Comparison of ENCODE assay signal across 8 cellular contexts in the genomic region with DNA sequence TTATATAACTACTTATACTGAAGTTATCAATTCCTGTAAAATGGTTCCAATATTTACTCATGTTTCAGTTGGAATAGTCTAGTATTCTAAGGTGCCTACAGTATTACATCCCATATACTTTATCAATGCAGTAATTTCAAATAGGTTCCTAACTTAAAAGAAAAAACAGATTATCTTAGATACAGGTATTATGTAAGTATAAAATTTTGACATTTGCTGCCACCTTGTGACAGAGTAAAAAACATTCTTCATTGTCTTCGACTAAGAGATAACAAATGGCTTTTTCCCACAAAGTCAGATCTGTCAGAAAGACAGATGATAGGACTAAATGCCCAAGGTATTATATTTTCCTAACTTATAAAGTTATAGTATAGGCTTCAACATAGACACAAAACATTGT.
DNase-seq lines count a peak whose midpoint lies in the region; ATAC-seq and TF ChIP-seq lines count a peak whose summit lies in the region.

No MANE protein-coding gene starts in this region.

- TF ChIP-seq POLR2A in NB4 (IDR thresholded peaks at IDR 0.05; ENCODE audit: extremely low read depth, insufficient read length) = no peak

- no peak for ATAC-seq in GM21447 (IDR thresholded peaks at IDR 0.05; ENCODE audit: unreplicated experiment)

- DNase-seq in NCI-H2196 (lab: John Stamatoyannopoulos, UW; ENCODE audit: unreplicated experiment) (peak; percentile 22), NCI-H2196 treated with DMSO at 0.1 percent for 48 hours (lab: John Stamatoyannopoulos, UW; ENCODE audit: unreplicated experiment) (no peak), NB4 (ENCODE audit: low read depth) (peak; percentile 46), cerebellar cortex (ENCODE audit: low spot score) (peak; percentile 16), NCI-H187 treated with DMSO at 0.1 percent for 48 hours (lab: John Stamatoyannopoulos, UW) (no peak)
- no peak for DNase-seq in stimulated activated CD4-positive, alpha-beta T cell treated with anti-CD3 and anti-CD28 coated beads, Interleukin-4, amount 100 ng/mL, for 1 hour

- peaks cover 40% of the 10 kb centered on the region for H3K36me3 Mint-ChIP-seq in nephron (ENCODE audit: low read depth)

- H3K4me3 ChIP-seq in NB4 (ENCODE audit: low read depth, low read length) = no peak overlapping the region

- H3K4me3 Mint-ChIP-seq in nephron = no peak overlapping the region

- no peak overlapping the region for H3K27ac Mint-ChIP-seq in nephron

- H3K9me3 Mint-ChIP-seq in nephron = peaks cover 14% of the 10 kb centered on the region

- H3K27me3 Mint-ChIP-seq in nephron (ENCODE audit: low read depth) = no peaks in the 10 kb centered on the region

- no peaks in the 10 kb centered on the region for H3K4me1 Mint-ChIP-seq in nephron

- no peak for TF ChIP-seq CTCF in NB4 (IDR thresholded peaks at IDR 0.05; ENCODE audit: low read depth, low read length)
- peak; percentile 33 to 57 (median 37) for TF ChIP-seq CTCF in nephron (IDR thresholded peaks at IDR 0.05; ENCODE audit: unreplicated experiment in 3 of 3)

Comparison
In these comparisons a context has a peak if more than half of its experiments do, and no peak if none do; other contexts are left out.
1. DNase-seq: peak in NCI-H2196 (single experiment), NB4 (single experiment) and cerebellar cortex (single experiment); none in NCI-H2196 treated with DMSO at 0.1 percent for 48 hours (single experiment), stimulated activated CD4-positive, alpha-beta T cell treated with anti-CD3 and anti-CD28 coated beads, Interleukin-4, amount 100 ng/mL, for 1 hour (single experiment) and NCI-H187 treated with DMSO at 0.1 percent for 48 hours (single experiment).